14 cellular contexts compared by ENCODE assay signal in the genomic region with DNA sequence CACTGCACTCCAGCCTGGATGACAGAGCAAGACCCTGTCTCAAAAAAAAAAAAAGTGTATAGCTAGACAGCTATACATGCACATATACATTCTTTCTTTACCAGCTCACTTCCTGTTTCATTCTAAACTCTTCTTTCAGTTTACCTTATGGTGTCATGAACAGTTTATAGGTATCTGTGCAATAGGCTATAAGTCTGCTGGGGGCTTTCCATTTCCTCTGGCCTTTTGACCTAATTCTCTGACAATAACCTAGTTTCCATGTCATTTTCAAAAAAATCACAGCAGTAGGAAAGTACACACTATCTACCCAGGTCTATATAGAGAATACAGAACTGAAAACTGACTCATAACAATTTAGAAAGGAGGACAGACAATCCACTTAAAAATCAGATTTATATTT. TPM values are rescaled to one million over a fixed set of nuclear protein-coding genes. Genes with fewer than 3 reads are reported as not detected.
A peak's percentile ranks its signal among the peaks of the same experiment; 100 is the strongest.
DNase-seq lines count a peak whose midpoint lies in the region; ATAC-seq, FAIRE-seq and TF ChIP-seq lines count a peak whose summit lies in the region.
"Had no signal": no experiment of that assay in that cellular context is flagged by ENCODE, and none has a peak within 500 bp of the region (broad histone marks: within the 10 kb centered on the region; RNA-seq: fewer than 3 reads in every experiment).

No MANE protein-coding gene starts in this region.

- no peak for TF ChIP-seq POLR2A in lower leg skin (IDR thresholded peaks at IDR 0.05)

- DNase-seq in bronchial epithelial cell (ENCODE audit: low read depth) (peak; percentile 59), NCI-H2081 (lab: John Stamatoyannopoulos, UW) (no peak), SIG-M5 (lab: John Stamatoyannopoulos, UW) (no peak), lower leg skin (ENCODE audit: low spot score in 2 of 2) (no peak)
- DNase-seq: activated CD4-positive, alpha-beta T cell treated with anti-CD3 and anti-CD28 coated beads, Interleukin-2, amount 50 U/mL, for 4 hours; amniotic stem cell; H9; left cardiac atrium; Peyer's patch had no signal

- TF ChIP-seq CTCF in bronchial epithelial cell (IDR thresholded peaks at IDR 0.05; ENCODE audit: insufficient read depth, low read length, severe bottlenecking) = no peak
- no peak for TF ChIP-seq CTCF in lower leg skin (IDR thresholded peaks at IDR 0.05)

- peak; percentile 86 for ATAC-seq in GM18520 (IDR thresholded peaks at IDR 0.05; ENCODE audit: unreplicated experiment)
- ATAC-seq in GM21447 (IDR thresholded peaks at IDR 0.05; ENCODE audit: unreplicated experiment) = peak; percentile 91
- peak; percentile 77 for ATAC-seq in HG03103 (IDR thresholded peaks at IDR 0.05; ENCODE audit: low read depth, unreplicated experiment)
- ATAC-seq in SK-N-SH treated with all-trans-retinoic acid at 6 μM for 48 hours = no peak
- ATAC-seq: left cardiac atrium had no signal

- H3K36me3 ChIP-seq in bronchial epithelial cell (ENCODE audit: control insufficient read depth, insufficient read depth, low read length) = no peaks in the 10 kb centered on the region
- H3K36me3 ChIP-seq: Peyer's patch had no signal

- no peak overlapping the region for H3K4me3 ChIP-seq in bronchial epithelial cell (ENCODE audit: low read depth, low read length)
- no peak overlapping the region for H3K4me3 ChIP-seq in lower leg skin (ENCODE audit: low read depth, poor library complexity, severe bottlenecking)
- H3K4me3 ChIP-seq: Peyer's patch had no signal

- FAIRE-seq in bronchial epithelial cell (lab: Jason Lieb, UNC) = no peak

- H3K27me3 ChIP-seq in bronchial epithelial cell (ENCODE audit: control insufficient read depth, insufficient read depth, low read length) = no peaks in the 10 kb centered on the region
- H3K27me3 ChIP-seq: Peyer's patch had no signal

- intact Hi-C loops in lower leg skin (cut with DNase I; ENCODE audit: low total_unique reads) = no loop called here

TF ChIP-seq in SK-N-SH treated with all-trans-retinoic acid at 6 μM for 48 hours, 23 proteins besides CTCF, POLR2A, EP300 and RAD21:
- no peak for TF ChIP-seq PPARA (CRISPR knock-in tag; IDR thresholded peaks at IDR 0.05; ENCODE audit: borderline replicate concordance)
- no peak for TF ChIP-seq RARB (CRISPR knock-in tag; IDR thresholded peaks at IDR 0.05)
- TF ChIP-seq, protein P1, sequence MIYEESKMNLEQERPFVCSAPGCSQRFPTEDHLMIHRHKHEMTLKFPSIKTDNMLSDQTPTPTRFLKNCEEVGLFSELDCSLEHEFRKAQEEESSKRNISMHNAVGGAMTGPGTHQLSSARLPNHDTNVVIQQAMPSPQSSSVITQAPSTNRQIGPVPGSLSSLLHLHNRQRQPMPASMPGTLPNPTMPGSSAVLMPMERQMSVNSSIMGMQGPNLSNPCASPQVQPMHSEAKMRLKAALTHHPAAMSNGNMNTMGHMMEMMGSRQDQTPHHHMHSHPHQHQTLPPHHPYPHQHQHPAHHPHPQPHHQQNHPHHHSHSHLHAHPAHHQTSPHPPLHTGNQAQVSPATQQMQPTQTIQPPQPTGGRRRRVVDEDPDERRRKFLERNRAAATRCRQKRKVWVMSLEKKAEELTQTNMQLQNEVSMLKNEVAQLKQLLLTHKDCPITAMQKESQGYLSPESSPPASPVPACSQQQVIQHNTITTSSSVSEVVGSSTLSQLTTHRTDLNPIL (CRISPR knock-in tag; IDR thresholded peaks at IDR 0.05; ENCODE audit: low read depth) = no peak
- TF ChIP-seq, protein P2, sequence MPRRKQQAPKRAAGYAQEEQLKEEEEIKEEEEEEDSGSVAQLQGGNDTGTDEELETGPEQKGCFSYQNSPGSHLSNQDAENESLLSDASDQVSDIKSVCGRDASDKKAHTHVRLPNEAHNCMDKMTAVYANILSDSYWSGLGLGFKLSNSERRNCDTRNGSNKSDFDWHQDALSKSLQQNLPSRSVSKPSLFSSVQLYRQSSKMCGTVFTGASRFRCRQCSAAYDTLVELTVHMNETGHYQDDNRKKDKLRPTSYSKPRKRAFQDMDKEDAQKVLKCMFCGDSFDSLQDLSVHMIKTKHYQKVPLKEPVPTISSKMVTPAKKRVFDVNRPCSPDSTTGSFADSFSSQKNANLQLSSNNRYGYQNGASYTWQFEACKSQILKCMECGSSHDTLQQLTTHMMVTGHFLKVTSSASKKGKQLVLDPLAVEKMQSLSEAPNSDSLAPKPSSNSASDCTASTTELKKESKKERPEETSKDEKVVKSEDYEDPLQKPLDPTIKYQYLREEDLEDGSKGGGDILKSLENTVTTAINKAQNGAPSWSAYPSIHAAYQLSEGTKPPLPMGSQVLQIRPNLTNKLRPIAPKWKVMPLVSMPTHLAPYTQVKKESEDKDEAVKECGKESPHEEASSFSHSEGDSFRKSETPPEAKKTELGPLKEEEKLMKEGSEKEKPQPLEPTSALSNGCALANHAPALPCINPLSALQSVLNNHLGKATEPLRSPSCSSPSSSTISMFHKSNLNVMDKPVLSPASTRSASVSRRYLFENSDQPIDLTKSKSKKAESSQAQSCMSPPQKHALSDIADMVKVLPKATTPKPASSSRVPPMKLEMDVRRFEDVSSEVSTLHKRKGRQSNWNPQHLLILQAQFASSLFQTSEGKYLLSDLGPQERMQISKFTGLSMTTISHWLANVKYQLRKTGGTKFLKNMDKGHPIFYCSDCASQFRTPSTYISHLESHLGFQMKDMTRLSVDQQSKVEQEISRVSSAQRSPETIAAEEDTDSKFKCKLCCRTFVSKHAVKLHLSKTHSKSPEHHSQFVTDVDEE (CRISPR knock-in tag; IDR thresholded peaks at IDR 0.05) = no peak
- TF ChIP-seq CSDC2 (CRISPR knock-in tag; IDR thresholded peaks at IDR 0.05) = no peak
- no peak for TF ChIP-seq ARNTL (CRISPR knock-in tag; IDR thresholded peaks at IDR 0.05; ENCODE audit: borderline replicate concordance, low read depth)
- no peak for TF ChIP-seq GLIS3 (CRISPR knock-in tag; IDR thresholded peaks at IDR 0.05)
- TF ChIP-seq ZNF70 (CRISPR knock-in tag; IDR thresholded peaks at IDR 0.05) = no peak
- TF ChIP-seq, protein P3, sequence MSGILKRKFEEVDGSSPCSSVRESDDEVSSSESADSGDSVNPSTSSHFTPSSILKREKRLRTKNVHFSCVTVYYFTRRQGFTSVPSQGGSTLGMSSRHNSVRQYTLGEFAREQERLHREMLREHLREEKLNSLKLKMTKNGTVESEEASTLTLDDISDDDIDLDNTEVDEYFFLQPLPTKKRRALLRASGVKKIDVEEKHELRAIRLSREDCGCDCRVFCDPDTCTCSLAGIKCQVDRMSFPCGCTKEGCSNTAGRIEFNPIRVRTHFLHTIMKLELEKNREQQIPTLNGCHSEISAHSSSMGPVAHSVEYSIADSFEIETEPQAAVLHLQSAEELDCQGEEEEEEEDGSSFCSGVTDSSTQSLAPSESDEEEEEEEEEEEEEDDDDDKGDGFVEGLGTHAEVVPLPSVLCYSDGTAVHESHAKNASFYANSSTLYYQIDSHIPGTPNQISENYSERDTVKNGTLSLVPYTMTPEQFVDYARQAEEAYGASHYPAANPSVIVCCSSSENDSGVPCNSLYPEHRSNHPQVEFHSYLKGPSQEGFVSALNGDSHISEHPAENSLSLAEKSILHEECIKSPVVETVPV (CRISPR knock-in tag; IDR thresholded peaks at IDR 0.05) = no peak
- no peak for TF ChIP-seq BACH2 (CRISPR knock-in tag; IDR thresholded peaks at IDR 0.05; ENCODE audit: borderline replicate concordance)
- TF ChIP-seq, protein P4, sequence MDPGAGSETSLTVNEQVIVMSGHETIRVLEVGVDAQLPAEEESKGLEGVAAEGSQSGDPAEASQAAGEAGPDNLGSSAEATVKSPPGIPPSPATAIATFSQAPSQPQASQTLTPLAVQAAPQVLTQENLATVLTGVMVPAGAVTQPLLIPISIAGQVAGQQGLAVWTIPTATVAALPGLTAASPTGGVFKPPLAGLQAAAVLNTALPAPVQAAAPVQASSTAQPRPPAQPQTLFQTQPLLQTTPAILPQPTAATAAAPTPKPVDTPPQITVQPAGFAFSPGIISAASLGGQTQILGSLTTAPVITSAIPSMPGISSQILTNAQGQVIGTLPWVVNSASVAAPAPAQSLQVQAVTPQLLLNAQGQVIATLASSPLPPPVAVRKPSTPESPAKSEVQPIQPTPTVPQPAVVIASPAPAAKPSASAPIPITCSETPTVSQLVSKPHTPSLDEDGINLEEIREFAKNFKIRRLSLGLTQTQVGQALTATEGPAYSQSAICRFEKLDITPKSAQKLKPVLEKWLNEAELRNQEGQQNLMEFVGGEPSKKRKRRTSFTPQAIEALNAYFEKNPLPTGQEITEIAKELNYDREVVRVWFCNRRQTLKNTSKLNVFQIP (CRISPR knock-in tag; IDR thresholded peaks at IDR 0.05; ENCODE audit: borderline replicate concordance, low read depth) = no peak
- TF ChIP-seq ZFP30 (CRISPR knock-in tag; IDR thresholded peaks at IDR 0.05) = no peak
- TF ChIP-seq TCF4 (CRISPR knock-in tag; IDR thresholded peaks at IDR 0.05; ENCODE audit: borderline replicate concordance) = no peak
- TF ChIP-seq, protein P5, sequence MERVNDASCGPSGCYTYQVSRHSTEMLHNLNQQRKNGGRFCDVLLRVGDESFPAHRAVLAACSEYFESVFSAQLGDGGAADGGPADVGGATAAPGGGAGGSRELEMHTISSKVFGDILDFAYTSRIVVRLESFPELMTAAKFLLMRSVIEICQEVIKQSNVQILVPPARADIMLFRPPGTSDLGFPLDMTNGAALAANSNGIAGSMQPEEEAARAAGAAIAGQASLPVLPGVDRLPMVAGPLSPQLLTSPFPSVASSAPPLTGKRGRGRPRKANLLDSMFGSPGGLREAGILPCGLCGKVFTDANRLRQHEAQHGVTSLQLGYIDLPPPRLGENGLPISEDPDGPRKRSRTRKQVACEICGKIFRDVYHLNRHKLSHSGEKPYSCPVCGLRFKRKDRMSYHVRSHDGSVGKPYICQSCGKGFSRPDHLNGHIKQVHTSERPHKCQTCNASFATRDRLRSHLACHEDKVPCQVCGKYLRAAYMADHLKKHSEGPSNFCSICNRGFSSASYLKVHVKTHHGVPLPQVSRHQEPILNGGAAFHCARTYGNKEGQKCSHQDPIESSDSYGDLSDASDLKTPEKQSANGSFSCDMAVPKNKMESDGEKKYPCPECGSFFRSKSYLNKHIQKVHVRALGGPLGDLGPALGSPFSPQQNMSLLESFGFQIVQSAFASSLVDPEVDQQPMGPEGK (CRISPR knock-in tag; IDR thresholded peaks at IDR 0.05; ENCODE audit: borderline replicate concordance) = no peak
- TF ChIP-seq ZNF565 (CRISPR knock-in tag; conservative IDR thresholded peaks at IDR 0.05; ENCODE audit: low read depth) = no peak

RNA-seq across cellular contexts. Expression of a gene that starts 24.4 kb away (rescaled TPM):
- total RNA-seq in bronchial epithelial cell (not detected in 2 replicates), lower leg skin (not detected)
- total RNA-seq: H9, left cardiac atrium, pulmonary artery endothelial cell had no signal

RNA-seq across cellular contexts. Expression of a gene that starts 43.8 kb away (rescaled TPM):
- total RNA-seq in bronchial epithelial cell (not detected in 2 replicates), lower leg skin (not detected)
- total RNA-seq: H9, left cardiac atrium, pulmonary artery endothelial cell had no signal
